In the genomic region with DNA sequence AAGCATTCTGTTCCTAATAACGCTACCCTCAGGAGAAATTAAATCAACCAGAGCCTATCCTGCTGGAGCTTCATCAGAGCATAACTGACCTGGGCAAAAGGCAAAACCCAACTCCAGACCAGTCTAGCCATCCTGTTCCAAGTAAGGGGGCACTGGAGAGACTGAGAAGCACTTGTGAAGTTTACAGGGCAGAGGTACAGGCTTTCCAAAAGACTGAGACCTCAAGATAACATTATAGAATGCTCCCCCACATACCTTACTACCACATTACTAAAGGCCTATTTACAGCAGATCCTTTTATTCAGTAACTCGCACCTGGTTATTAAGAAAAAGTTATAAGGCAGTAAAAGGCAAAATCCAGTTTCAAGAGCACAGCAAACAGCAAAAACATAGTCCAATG, we compare ENCODE assay signal across 13 cellular contexts. TPM values are rescaled to one million over a fixed set of nuclear protein-coding genes. Genes with fewer than 3 reads are reported as not detected.
DNase-seq lines count a peak whose midpoint lies in the region; ATAC-seq and TF ChIP-seq lines count a peak whose summit lies in the region.
"Had no signal": no experiment of that assay in that cellular context is flagged by ENCODE, and none has a peak within 500 bp of the region (broad histone marks: within the 10 kb centered on the region; RNA-seq: fewer than 3 reads in every experiment).

No MANE protein-coding gene starts in this region.

- in situ Hi-C loops in G401 (cut with HindIII; ENCODE audit: low sequenced_read_pairs) = no loop called here

- peaks cover 10% of the 10 kb centered on the region for H3K9me3 ChIP-seq in neural progenitor cell (ENCODE audit: low read depth)

- no peak overlapping the region for H3K27ac ChIP-seq in KMS-11
- peak overlapping the region; percentile 68 for H3K27ac ChIP-seq in neural progenitor cell

- DNase-seq in G401 (ENCODE audit: low spot score) (peak; percentile 20), neural progenitor cell (ENCODE audit: low spot score) (no peak), pons (ENCODE audit: low spot score) (no peak)
- no peak for DNase-seq in activated naive CD8-positive, alpha-beta T cell treated with anti-CD3 and anti-CD28 coated beads, Interleukin-2, amount 50 U/mL, for 24 hours
- DNase-seq in stimulated activated CD8-positive, alpha-beta memory T cell treated with anti-CD3 and anti-CD28 coated beads, Interleukin-4, amount 100 ng/mL, for 48 hours = no peak
- DNase-seq: activated CD4-positive, alpha-beta T cell treated with anti-CD3 and anti-CD28 coated beads, Interleukin-2, amount 50 U/mL, for 1 hour; activated gamma-delta T cell; glutamatergic neuron; kidney; right cardiac atrium; stimulated activated CD4-positive, alpha-beta T cell treated with anti-CD3 and anti-CD28 coated beads, Interleukin-2, amount 100 ng/mL, for 48 hours had no signal

- peak overlapping the region; percentile 49 for H3K4me3 Mint-ChIP-seq in activated naive CD8-positive, alpha-beta T cell treated with anti-CD3 and anti-CD28 coated beads, Interleukin-2, amount 50 U/mL, for 24 hours
- H3K4me3 Mint-ChIP-seq in neural progenitor cell = no peak overlapping the region

- H3K27me3 Mint-ChIP-seq in activated naive CD8-positive, alpha-beta T cell treated with anti-CD3 and anti-CD28 coated beads, Interleukin-2, amount 50 U/mL, for 24 hours = no peaks in the 10 kb centered on the region
- H3K27me3 Mint-ChIP-seq in neural progenitor cell (ENCODE audit: insufficient read depth, low read depth) = no peaks in the 10 kb centered on the region

- TF ChIP-seq CTCF in KMS-11 (conservative IDR thresholded peaks at IDR 0.05; ENCODE audit: low read depth, low read length) (no peak), neural progenitor cell (IDR thresholded peaks at IDR 0.05) (no peak)

- no peak overlapping the region for H2AFZ ChIP-seq in KMS-11 (ENCODE audit: low read depth)
- H2AFZ ChIP-seq in neural progenitor cell (replicated peaks) = no peak overlapping the region

- H3K27me3 ChIP-seq in KMS-11 (ENCODE audit: insufficient read depth, low read depth) (no peaks in the 10 kb centered on the region), neural progenitor cell (no peaks in the 10 kb centered on the region)

- H3K4me1 ChIP-seq in KMS-11 (ENCODE audit: low read depth, poor library complexity, severe bottlenecking) = peaks cover 32% of the 10 kb centered on the region
- peaks cover 8% of the 10 kb centered on the region for H3K4me1 ChIP-seq in neural progenitor cell

- peaks cover 29% of the 10 kb centered on the region for H4K20me1 ChIP-seq in KMS-11 (ENCODE audit: insufficient read depth)
- H4K20me1 ChIP-seq in neural progenitor cell (ENCODE audit: low read depth) = peaks cover 17% of the 10 kb centered on the region

- no peak for ATAC-seq in activated naive CD8-positive, alpha-beta T cell treated with anti-CD3 and anti-CD28 coated beads, Interleukin-2, amount 50 U/mL, for 24 hours
- no peak for ATAC-seq in GM18867 (IDR thresholded peaks at IDR 0.05; ENCODE audit: unreplicated experiment)
- ATAC-seq: right cardiac atrium had no signal

- H3K4me2 ChIP-seq in KMS-11 (peak overlapping the region; percentile 62), neural progenitor cell (no peak overlapping the region)

- peak overlapping the region; percentile 78 for H3K27ac Mint-ChIP-seq in activated naive CD8-positive, alpha-beta T cell treated with anti-CD3 and anti-CD28 coated beads, Interleukin-2, amount 50 U/mL, for 24 hours
- H3K27ac Mint-ChIP-seq in neural progenitor cell = no peak overlapping the region

- H3K36me3 Mint-ChIP-seq in activated naive CD8-positive, alpha-beta T cell treated with anti-CD3 and anti-CD28 coated beads, Interleukin-2, amount 50 U/mL, for 24 hours (ENCODE audit: low read depth) = peaks cover 36% of the 10 kb centered on the region
- peaks cover 69% of the 10 kb centered on the region for H3K36me3 Mint-ChIP-seq in neural progenitor cell

- no peak overlapping the region for H3K4me3 ChIP-seq in KMS-11 (IDR thresholded peaks at IDR 0.05; ENCODE audit: insufficient read depth, low read depth, low read length)
- no peak overlapping the region for H3K4me3 ChIP-seq in neural progenitor cell

- H3K9ac ChIP-seq in KMS-11 = no peak overlapping the region
- no peak overlapping the region for H3K9ac ChIP-seq in neural progenitor cell

- peaks cover 30% of the 10 kb centered on the region for H3K9me3 Mint-ChIP-seq in activated naive CD8-positive, alpha-beta T cell treated with anti-CD3 and anti-CD28 coated beads, Interleukin-2, amount 50 U/mL, for 24 hours
- H3K9me3 Mint-ChIP-seq in neural progenitor cell = peaks cover 72% of the 10 kb centered on the region

- no peaks in the 10 kb centered on the region for H3F3A ChIP-seq in neural progenitor cell (ENCODE audit: low read depth)

- H3K36me3 ChIP-seq in KMS-11 (ENCODE audit: insufficient read depth) (no peaks in the 10 kb centered on the region), neural progenitor cell (peaks cover 21% of the 10 kb centered on the region)

- H3K79me2 ChIP-seq in KMS-11 (ENCODE audit: insufficient read depth, low read depth) = peaks cover 44% of the 10 kb centered on the region; the same call in 1 of the 2 replicates
- H3K79me2 ChIP-seq in neural progenitor cell (ENCODE audit: low read depth) = peaks cover 100% of the 10 kb centered on the region

- peaks cover 63% of the 10 kb centered on the region for H3K4me1 Mint-ChIP-seq in activated naive CD8-positive, alpha-beta T cell treated with anti-CD3 and anti-CD28 coated beads, Interleukin-2, amount 50 U/mL, for 24 hours
- H3K4me1 Mint-ChIP-seq in neural progenitor cell = no peaks in the 10 kb centered on the region

RNA-seq across cellular contexts. Expression of a gene that starts 35.5 kb away (rescaled TPM):
- total RNA-seq in G401 (2014; rRNA removed; shearing (Covaris generic)) = 4.5 and 6.3 TPM in 2 replicates
- 16.4 and 24.1 TPM in 2 replicates for total RNA-seq in neural progenitor cell (ENCODE audit: low replicate concordance)
